In the genomic region with DNA sequence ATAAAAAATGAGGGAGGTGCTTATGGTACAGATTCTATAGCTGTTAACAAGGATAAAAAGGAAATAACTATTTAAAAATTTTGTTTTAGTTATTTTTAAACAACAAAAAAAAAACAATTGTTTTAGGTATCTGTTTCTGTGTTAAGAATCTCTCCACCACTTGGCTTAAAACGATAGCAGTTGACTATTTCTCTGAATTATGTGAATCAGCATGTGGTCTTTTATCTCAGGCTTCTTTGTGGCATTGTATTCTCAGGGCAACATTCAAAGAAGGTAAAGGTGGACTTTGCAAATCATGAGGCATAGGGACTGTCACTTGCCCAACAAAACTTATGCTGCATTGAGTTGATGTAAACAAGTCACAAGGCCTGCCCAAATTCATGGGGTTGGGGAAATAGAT, we compare ENCODE assay signal across 1 cellular context.
TF ChIP-seq lines count a peak whose summit lies in the region.

No MANE protein-coding gene starts in this region.

TF ChIP-seq in GM12878, 131 proteins besides CTCF, POLR2A, EP300 and RAD21:
- no peak for TF ChIP-seq NR2C1 (IDR thresholded peaks at IDR 0.05)
- TF ChIP-seq SMARCA5 (IDR thresholded peaks at IDR 0.05): no peak
- TF ChIP-seq ATF7 (IDR thresholded peaks at IDR 0.05; ENCODE audit: low read depth): no peak
- TF ChIP-seq, protein P1, sequence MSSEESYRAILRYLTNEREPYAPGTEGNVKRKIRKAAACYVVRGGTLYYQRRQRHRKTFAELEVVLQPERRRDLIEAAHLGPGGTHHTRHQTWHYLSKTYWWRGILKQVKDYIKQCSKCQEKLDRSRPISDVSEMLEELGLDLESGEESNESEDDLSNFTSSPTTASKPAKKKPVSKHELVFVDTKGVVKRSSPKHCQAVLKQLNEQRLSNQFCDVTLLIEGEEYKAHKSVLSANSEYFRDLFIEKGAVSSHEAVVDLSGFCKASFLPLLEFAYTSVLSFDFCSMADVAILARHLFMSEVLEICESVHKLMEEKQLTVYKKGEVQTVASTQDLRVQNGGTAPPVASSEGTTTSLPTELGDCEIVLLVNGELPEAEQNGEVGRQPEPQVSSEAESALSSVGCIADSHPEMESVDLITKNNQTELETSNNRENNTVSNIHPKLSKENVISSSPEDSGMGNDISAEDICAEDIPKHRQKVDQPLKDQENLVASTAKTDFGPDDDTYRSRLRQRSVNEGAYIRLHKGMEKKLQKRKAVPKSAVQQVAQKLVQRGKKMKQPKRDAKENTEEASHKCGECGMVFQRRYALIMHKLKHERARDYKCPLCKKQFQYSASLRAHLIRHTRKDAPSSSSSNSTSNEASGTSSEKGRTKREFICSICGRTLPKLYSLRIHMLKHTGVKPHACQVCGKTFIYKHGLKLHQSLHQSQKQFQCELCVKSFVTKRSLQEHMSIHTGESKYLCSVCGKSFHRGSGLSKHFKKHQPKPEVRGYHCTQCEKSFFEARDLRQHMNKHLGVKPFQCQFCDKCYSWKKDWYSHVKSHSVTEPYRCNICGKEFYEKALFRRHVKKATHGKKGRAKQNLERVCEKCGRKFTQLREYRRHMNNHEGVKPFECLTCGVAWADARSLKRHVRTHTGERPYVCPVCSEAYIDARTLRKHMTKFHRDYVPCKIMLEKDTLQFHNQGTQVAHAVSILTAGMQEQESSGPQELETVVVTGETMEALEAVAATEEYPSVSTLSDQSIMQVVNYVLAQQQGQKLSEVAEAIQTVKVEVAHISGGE (CRISPR knock-in tag; IDR thresholded peaks at IDR 0.05): no peak
- TF ChIP-seq, protein P2, sequence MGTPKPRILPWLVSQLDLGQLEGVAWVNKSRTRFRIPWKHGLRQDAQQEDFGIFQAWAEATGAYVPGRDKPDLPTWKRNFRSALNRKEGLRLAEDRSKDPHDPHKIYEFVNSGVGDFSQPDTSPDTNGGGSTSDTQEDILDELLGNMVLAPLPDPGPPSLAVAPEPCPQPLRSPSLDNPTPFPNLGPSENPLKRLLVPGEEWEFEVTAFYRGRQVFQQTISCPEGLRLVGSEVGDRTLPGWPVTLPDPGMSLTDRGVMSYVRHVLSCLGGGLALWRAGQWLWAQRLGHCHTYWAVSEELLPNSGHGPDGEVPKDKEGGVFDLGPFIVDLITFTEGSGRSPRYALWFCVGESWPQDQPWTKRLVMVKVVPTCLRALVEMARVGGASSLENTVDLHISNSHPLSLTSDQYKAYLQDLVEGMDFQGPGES (IDR thresholded peaks at IDR 0.05): no peak
- TF ChIP-seq EZH2 (IDR thresholded peaks at IDR 0.05; ENCODE audit: borderline replicate concordance, control insufficient read depth, low read depth, low read length): no peak
- no peak for TF ChIP-seq RCOR1 (conservative IDR thresholded peaks at IDR 0.05; ENCODE audit: low read depth, low read length)
- no peak for TF ChIP-seq CBX3 (IDR thresholded peaks at IDR 0.05; ENCODE audit: borderline replicate concordance, low read depth)
- no peak for TF ChIP-seq POU2F2 (IDR thresholded peaks at IDR 0.05; ENCODE audit: borderline replicate concordance, low read depth, low read length)
- no peak for TF ChIP-seq KDM1A (IDR thresholded peaks at IDR 0.05; ENCODE audit: borderline replicate concordance)
- TF ChIP-seq, protein P3, sequence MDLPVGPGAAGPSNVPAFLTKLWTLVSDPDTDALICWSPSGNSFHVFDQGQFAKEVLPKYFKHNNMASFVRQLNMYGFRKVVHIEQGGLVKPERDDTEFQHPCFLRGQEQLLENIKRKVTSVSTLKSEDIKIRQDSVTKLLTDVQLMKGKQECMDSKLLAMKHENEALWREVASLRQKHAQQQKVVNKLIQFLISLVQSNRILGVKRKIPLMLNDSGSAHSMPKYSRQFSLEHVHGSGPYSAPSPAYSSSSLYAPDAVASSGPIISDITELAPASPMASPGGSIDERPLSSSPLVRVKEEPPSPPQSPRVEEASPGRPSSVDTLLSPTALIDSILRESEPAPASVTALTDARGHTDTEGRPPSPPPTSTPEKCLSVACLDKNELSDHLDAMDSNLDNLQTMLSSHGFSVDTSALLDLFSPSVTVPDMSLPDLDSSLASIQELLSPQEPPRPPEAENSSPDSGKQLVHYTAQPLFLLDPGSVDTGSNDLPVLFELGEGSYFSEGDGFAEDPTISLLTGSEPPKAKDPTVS (IDR thresholded peaks at IDR 0.05; ENCODE audit: low read depth, low read length): no peak
- TF ChIP-seq ESRRA (IDR thresholded peaks at IDR 0.05; ENCODE audit: low read length): no peak
- TF ChIP-seq, protein P4, sequence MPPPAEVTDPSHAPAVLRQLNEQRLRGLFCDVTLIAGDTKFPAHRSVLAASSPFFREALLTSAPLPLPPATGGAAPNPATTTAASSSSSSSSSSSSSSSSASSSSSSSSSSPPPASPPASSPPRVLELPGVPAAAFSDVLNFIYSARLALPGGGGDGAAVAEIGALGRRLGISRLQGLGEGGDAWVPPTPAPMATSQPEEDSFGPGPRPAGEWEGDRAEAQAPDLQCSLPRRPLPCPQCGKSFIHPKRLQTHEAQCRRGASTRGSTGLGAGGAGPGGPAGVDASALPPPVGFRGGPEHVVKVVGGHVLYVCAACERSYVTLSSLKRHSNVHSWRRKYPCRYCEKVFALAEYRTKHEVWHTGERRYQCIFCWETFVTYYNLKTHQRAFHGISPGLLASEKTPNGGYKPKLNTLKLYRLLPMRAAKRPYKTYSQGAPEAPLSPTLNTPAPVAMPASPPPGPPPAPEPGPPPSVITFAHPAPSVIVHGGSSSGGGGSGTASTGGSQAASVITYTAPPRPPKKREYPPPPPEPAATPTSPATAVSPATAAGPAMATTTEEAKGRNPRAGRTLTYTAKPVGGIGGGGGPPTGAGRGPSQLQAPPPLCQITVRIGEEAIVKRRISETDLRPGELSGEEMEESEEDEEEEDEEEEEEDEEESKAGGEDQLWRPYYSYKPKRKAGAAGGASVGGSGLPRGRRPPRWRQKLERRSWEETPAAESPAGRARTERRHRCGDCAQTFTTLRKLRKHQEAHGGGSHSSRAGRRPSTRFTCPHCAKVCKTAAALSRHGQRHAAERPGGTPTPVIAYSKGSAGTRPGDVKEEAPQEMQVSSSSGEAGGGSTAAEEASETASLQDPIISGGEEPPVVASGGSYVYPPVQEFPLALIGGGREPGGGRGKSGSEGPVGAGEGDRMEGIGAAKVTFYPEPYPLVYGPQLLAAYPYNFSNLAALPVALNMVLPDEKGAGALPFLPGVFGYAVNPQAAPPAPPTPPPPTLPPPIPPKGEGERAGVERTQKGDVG (CRISPR knock-in tag; IDR thresholded peaks at IDR 0.05): no peak
- no peak for TF ChIP-seq MTA3 (IDR thresholded peaks at IDR 0.05; ENCODE audit: borderline replicate concordance, low read length)
- TF ChIP-seq, protein P5, sequence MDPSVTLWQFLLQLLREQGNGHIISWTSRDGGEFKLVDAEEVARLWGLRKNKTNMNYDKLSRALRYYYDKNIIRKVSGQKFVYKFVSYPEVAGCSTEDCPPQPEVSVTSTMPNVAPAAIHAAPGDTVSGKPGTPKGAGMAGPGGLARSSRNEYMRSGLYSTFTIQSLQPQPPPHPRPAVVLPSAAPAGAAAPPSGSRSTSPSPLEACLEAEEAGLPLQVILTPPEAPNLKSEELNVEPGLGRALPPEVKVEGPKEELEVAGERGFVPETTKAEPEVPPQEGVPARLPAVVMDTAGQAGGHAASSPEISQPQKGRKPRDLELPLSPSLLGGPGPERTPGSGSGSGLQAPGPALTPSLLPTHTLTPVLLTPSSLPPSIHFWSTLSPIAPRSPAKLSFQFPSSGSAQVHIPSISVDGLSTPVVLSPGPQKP (IDR thresholded peaks at IDR 0.05; ENCODE audit: low read depth, low read length): no peak
- TF ChIP-seq MYB (IDR thresholded peaks at IDR 0.05; ENCODE audit: borderline replicate concordance, low read depth, low read length): no peak
- TF ChIP-seq, protein P6, sequence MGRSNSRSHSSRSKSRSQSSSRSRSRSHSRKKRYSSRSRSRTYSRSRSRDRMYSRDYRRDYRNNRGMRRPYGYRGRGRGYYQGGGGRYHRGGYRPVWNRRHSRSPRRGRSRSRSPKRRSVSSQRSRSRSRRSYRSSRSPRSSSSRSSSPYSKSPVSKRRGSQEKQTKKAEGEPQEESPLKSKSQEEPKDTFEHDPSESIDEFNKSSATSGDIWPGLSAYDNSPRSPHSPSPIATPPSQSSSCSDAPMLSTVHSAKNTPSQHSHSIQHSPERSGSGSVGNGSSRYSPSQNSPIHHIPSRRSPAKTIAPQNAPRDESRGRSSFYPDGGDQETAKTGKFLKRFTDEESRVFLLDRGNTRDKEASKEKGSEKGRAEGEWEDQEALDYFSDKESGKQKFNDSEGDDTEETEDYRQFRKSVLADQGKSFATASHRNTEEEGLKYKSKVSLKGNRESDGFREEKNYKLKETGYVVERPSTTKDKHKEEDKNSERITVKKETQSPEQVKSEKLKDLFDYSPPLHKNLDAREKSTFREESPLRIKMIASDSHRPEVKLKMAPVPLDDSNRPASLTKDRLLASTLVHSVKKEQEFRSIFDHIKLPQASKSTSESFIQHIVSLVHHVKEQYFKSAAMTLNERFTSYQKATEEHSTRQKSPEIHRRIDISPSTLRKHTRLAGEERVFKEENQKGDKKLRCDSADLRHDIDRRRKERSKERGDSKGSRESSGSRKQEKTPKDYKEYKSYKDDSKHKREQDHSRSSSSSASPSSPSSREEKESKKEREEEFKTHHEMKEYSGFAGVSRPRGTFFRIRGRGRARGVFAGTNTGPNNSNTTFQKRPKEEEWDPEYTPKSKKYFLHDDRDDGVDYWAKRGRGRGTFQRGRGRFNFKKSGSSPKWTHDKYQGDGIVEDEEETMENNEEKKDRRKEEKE (IDR thresholded peaks at IDR 0.05): no peak
- no peak for TF ChIP-seq SP1 (IDR thresholded peaks at IDR 0.05; ENCODE audit: low read depth, low read length)
- no peak for TF ChIP-seq KLF5 (IDR thresholded peaks at IDR 0.05; ENCODE audit: partially characterized antibody)
- TF ChIP-seq YY1 (IDR thresholded peaks at IDR 0.05; ENCODE audit: low read depth, low read length): no peak
